In the genomic region with DNA sequence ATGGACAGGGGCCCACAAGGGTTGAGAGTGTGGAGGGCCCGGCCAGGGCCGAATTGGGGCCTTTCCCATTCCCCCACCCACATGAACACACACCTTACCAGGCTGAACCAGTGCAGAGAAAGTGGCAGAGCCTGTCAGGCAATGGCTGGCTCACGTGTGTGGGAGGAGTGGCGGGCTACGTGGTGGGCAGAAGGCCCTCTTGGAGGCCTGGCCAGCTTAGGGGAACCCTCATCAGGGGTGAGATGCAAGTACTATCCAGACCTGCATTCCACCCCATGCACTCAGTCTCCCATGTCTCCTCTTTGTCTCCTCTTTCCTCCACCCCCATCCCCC, we compare ENCODE assay signal across 8 cellular contexts. TPM values are rescaled to one million over a fixed set of nuclear protein-coding genes. Genes with fewer than 3 reads are reported as not detected.
DNase-seq lines count a peak whose midpoint lies in the region; ATAC-seq and TF ChIP-seq lines count a peak whose summit lies in the region.

No MANE protein-coding gene starts in this region.

- H3K27me3 ChIP-seq in DOHH2 (ENCODE audit: control insufficient read depth, low read length) = no peaks in the 10 kb centered on the region

- no peaks in the 10 kb centered on the region for H3K9me3 ChIP-seq in DOHH2 (ENCODE audit: control insufficient read depth, insufficient read depth, low read length)

- H4K20me1 ChIP-seq in DOHH2 (ENCODE audit: control insufficient read depth, insufficient read depth, low read depth, low read length) = no peaks in the 10 kb centered on the region

- in situ Hi-C loops in astrocyte of the cerebellum (cut with HindIII; ENCODE audit: low sequenced_read_pairs) = no loop called here

- peaks cover 5 to 12% of the 10 kb centered on the region in 2 donors for H3K4me1 Mint-ChIP-seq in immature natural killer cell
- peaks cover 8% of the 10 kb centered on the region for H3K4me1 Mint-ChIP-seq in stimulated activated naive CD8-positive, alpha-beta T cell treated with anti-CD3 and anti-CD28 coated beads, Interleukin-15, amount 100 ng/mL, for 72 hours

- H3K79me2 ChIP-seq in DOHH2 (ENCODE audit: control insufficient read depth, low read length) = no peaks in the 10 kb centered on the region

- no peak overlapping the region for H3K27ac ChIP-seq in DOHH2 (ENCODE audit: low read depth, low read length)

- peak overlapping the region; percentile 80 to 91 (median 83) for H3K4me3 Mint-ChIP-seq in immature natural killer cell
- peak overlapping the region; percentile 88 to 90 for H3K4me3 Mint-ChIP-seq in stimulated activated naive CD8-positive, alpha-beta T cell treated with anti-CD3 and anti-CD28 coated beads, Interleukin-15, amount 100 ng/mL, for 72 hours

- H3K9me3 Mint-ChIP-seq in immature natural killer cell = peaks cover 0 to 5% (median 0%) of the 10 kb centered on the region in 6 donors
- H3K9me3 Mint-ChIP-seq in stimulated activated naive CD8-positive, alpha-beta T cell treated with anti-CD3 and anti-CD28 coated beads, Interleukin-15, amount 100 ng/mL, for 72 hours = no peaks in the 10 kb centered on the region

- H3K27me3 Mint-ChIP-seq in immature natural killer cell (ENCODE audit: low read depth in 3 of 3) = peaks cover 4 to 18% (median 7%) of the 10 kb centered on the region in 3 donors
- H3K27me3 Mint-ChIP-seq in stimulated activated naive CD8-positive, alpha-beta T cell treated with anti-CD3 and anti-CD28 coated beads, Interleukin-15, amount 100 ng/mL, for 72 hours = no peaks in the 10 kb centered on the region

- no peaks in the 10 kb centered on the region for H3K4me1 ChIP-seq in DOHH2 (ENCODE audit: control insufficient read depth, low read length)

- peak overlapping the region in 2 of 6 donors; percentile 57 to 88 for H3K27ac Mint-ChIP-seq in immature natural killer cell
- peak overlapping the region; percentile 25 to 84 for H3K27ac Mint-ChIP-seq in stimulated activated naive CD8-positive, alpha-beta T cell treated with anti-CD3 and anti-CD28 coated beads, Interleukin-15, amount 100 ng/mL, for 72 hours

- peak; percentile 33 for ATAC-seq in HG03025 (IDR thresholded peaks at IDR 0.05; ENCODE audit: low FRiP score, unreplicated experiment)
- peak; percentile 61 for ATAC-seq in stimulated activated naive CD8-positive, alpha-beta T cell treated with anti-CD3 and anti-CD28 coated beads, Interleukin-15, amount 100 ng/mL, for 72 hours

- DNase-seq in astrocyte of the cerebellum (ENCODE audit: low read depth) (no peak), immature natural killer cell (peak in 1 of 3 donors; percentile 0), GM19240 (ENCODE audit: insufficient read length, low spot score) (no peak), SKM-1 (lab: John Stamatoyannopoulos, UW; ENCODE audit: unreplicated experiment) (no peak), amniotic stem cell (lab: John Stamatoyannopoulos, UW) (no peak)
- peak in 1 of 2 donors; percentile 10 for DNase-seq in stimulated activated naive CD8-positive, alpha-beta T cell treated with anti-CD3 and anti-CD28 coated beads, Interleukin-15, amount 100 ng/mL, for 72 hours

- no peak for TF ChIP-seq CTCF in DOHH2 (IDR thresholded peaks at IDR 0.05; ENCODE audit: low read depth, low read length, poor library complexity, severe bottlenecking)
- TF ChIP-seq CTCF in astrocyte of the cerebellum (IDR thresholded peaks at IDR 0.05; ENCODE audit: low read depth, low read length, missing control alignments) = no peak

- peak overlapping the region; percentile 78 for H3K4me3 ChIP-seq in DOHH2 (ENCODE audit: low read length)
- H3K4me3 ChIP-seq in astrocyte of the cerebellum (ENCODE audit: low read depth, low read length) = peak overlapping the region; percentile 70

- peak overlapping the region; percentile 61 for H3K4me2 ChIP-seq in DOHH2 (ENCODE audit: low read length)

- no peaks in the 10 kb centered on the region for H3K36me3 ChIP-seq in DOHH2 (ENCODE audit: control insufficient read depth, low read length)

- H3F3A ChIP-seq in DOHH2 (ENCODE audit: control insufficient read depth, insufficient read depth) = no peaks in the 10 kb centered on the region

- no peaks in the 10 kb centered on the region for H3K36me3 Mint-ChIP-seq in immature natural killer cell

- H3K9me2 ChIP-seq in DOHH2 (replicated peaks; ENCODE audit: control insufficient read depth, low read length) = no peaks in the 10 kb centered on the region

RNA-seq across cellular contexts. Expression of a gene that starts 1.0 kb away (rescaled TPM):
- 10 to 100 TPM in 1 of 3 donors, 1 to 10 TPM in 2; 1.6 to 10.8 (median 4.8) TPM for polyA plus RNA-seq in immature natural killer cell

RNA-seq across cellular contexts. Expression of a gene that starts 21.5 kb away (rescaled TPM):
- polyA plus RNA-seq in immature natural killer cell = 10 to 100 TPM in 2 of 3 donors, 1 to 10 TPM in 1; 6.8 to 11.4 (median 10.6) TPM

RNA-seq across cellular contexts. Expression of a gene that starts 42.5 kb away (rescaled TPM):
- 10 to 100 TPM; 19.7 to 31.2 (median 21.3) TPM for polyA plus RNA-seq in immature natural killer cell
